Comparison of ENCODE assay signal across 9 cellular contexts in the genomic region with DNA sequence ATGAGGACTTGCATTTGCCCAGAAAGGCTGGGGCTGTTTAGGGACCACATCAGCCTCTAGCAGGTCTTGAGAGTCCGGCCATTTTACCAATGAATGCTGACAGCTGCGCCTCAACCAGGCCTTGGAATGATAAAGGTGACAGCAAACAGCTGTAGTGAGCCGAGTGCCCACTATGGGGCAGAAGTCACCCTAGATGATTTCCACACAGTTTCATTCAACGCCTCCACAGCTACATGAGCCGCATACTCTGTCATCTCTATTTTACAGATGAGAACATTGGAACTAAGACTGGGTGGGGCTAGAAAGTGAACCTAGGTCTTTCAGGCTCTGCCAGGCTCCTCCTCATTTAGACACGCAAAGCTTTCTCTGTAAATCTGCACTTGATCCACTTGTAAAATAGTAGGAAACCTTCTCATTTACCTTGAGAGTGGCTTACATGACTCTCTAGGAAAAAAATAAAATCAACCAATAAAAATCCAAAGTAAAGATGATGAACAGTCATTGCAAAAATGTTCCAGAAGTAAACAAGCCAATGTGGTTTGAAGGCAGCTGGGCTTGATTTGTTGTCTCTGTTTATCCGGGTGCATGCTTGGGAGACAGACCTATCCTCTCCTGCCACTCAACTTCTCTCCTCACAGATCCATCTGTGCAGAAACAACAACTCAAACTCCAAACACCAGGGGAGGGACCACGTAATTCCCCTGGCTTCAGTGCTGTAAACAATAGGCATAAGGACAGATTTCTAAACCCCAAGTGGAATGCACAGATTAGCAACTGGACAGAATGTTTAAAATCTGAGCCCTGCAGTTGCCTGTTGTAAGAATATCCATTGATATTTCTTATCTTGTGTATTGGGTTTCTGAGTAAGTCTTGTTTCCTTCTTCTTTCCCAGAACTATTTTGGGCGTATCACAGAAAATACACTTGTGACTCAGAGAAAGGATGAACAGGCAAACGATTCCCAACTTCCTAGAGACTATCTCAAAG. TPM values are rescaled to one million over a fixed set of nuclear protein-coding genes. Genes with fewer than 3 reads are reported as not detected.
DNase-seq lines count a peak whose midpoint lies in the region; ATAC-seq and TF ChIP-seq lines count a peak whose summit lies in the region.
"Had no signal": no experiment of that assay in that cellular context is flagged by ENCODE, and none has a peak within 500 bp of the region (broad histone marks: within the 10 kb centered on the region; RNA-seq: fewer than 3 reads in every experiment).

No MANE protein-coding gene starts in this region.

- ATAC-seq in HG02642 (IDR thresholded peaks at IDR 0.05; ENCODE audit: poor library complexity, unreplicated experiment) (peak; percentile 58), aorta (ENCODE audit: low FRiP score) (peak; percentile 59), GM19397 (IDR thresholded peaks at IDR 0.05; ENCODE audit: unreplicated experiment) (no peak)

- H3K4me3 Mint-ChIP-seq in activated T-cell treated with anti-CD3 and anti-CD28 coated beads, Interleukin-2, amount 50 U/mL, for 24 hours, result no peak overlapping the region
- H3K4me3 Mint-ChIP-seq: activated naive CD8-positive, alpha-beta T cell had no signal

- H3K36me3 ChIP-seq in osteoblast (ENCODE audit: insufficient read depth, low read length), result peaks cover 74% of the 10 kb centered on the region
- peaks cover 2 to 6% of the 10 kb centered on the region in 2 donors for H3K36me3 ChIP-seq in aorta (ENCODE audit: control insufficient read depth in 1 of 2, insufficient read depth in 2 of 2, low read length in 1 of 2)

- H2AFZ ChIP-seq in osteoblast (ENCODE audit: low read length), result no peak overlapping the region

- H3K4me3 ChIP-seq in foreskin fibroblast (ENCODE audit: low read depth in 1 of 2, low read length in 2 of 2) (no peak overlapping the region), osteoblast (ENCODE audit: insufficient read depth, low read length) (no peak overlapping the region), aorta (ENCODE audit: low read length in 2 of 2) (no peak overlapping the region)

- H3K27ac ChIP-seq in osteoblast (ENCODE audit: low read depth, low read length) (peak overlapping the region; percentile 62), aorta (ENCODE audit: low read depth in 1 of 2, low read length in 2 of 2) (no peak overlapping the region)

- TF ChIP-seq CTCF in foreskin fibroblast (IDR thresholded peaks at IDR 0.05; ENCODE audit: low read depth, low read length) (peak; percentile 52), osteoblast (IDR thresholded peaks at IDR 0.05; ENCODE audit: extremely low read depth, low read depth, low read length) (peak; percentile 73)

- H3K4me1 ChIP-seq in osteoblast (ENCODE audit: insufficient read depth, low read length) (peaks cover 26% of the 10 kb centered on the region), aorta (ENCODE audit: control insufficient read depth in 1 of 2, insufficient read depth in 2 of 2, low read length in 2 of 2) (peaks cover 0 to 5% of the 10 kb centered on the region in 2 donors)

- H3K27ac Mint-ChIP-seq in activated T-cell treated with anti-CD3 and anti-CD28 coated beads, Interleukin-2, amount 50 U/mL, for 24 hours, result no peak overlapping the region
- H3K27ac Mint-ChIP-seq: activated naive CD8-positive, alpha-beta T cell had no signal

- H3K9me3 Mint-ChIP-seq in activated T-cell treated with anti-CD3 and anti-CD28 coated beads, Interleukin-2, amount 50 U/mL, for 24 hours, result no peaks in the 10 kb centered on the region

- H4K20me1 ChIP-seq in osteoblast (ENCODE audit: insufficient read depth, low read length), result no peaks in the 10 kb centered on the region

- intact Hi-C loops in aorta (cut with DNase I), result loop anchor here (5.0 to 10.0 kb wide), 2 partner anchors 137 to 320 kb away; no protein-coding TSS in a partner anchor

- H3K9me3 ChIP-seq in osteoblast (ENCODE audit: low read depth, low read length) (no peaks in the 10 kb centered on the region), aorta (ENCODE audit: control insufficient read depth, low read length) (no peaks in the 10 kb centered on the region)

- WGBS in aorta, 2 donors, result 47 to 56% methylated on average over 10 of the region's 10 CpGs

- peak overlapping the region; percentile 28 for H3K4me2 ChIP-seq in osteoblast (ENCODE audit: insufficient read depth, low read length)

- peaks cover 26% of the 10 kb centered on the region for H3K27me3 Mint-ChIP-seq in activated T-cell treated with anti-CD3 and anti-CD28 coated beads, Interleukin-2, amount 50 U/mL, for 24 hours

- H3K79me2 ChIP-seq in osteoblast (ENCODE audit: insufficient read depth, low read length), result no peaks in the 10 kb centered on the region

- no peaks in the 10 kb centered on the region for H3K36me3 Mint-ChIP-seq in activated T-cell treated with anti-CD3 and anti-CD28 coated beads, Interleukin-2, amount 50 U/mL, for 24 hours (ENCODE audit: low read depth)
- H3K36me3 Mint-ChIP-seq: activated naive CD8-positive, alpha-beta T cell had no signal

- peak; percentile 69 for DNase-seq in ELF-1 (ENCODE audit: low read depth, low spot score)
- DNase-seq in NCI-H774 (lab: John Stamatoyannopoulos, UW), result peak; percentile 70
- DNase-seq in activated T-cell treated with anti-CD3 and anti-CD28 coated beads, Interleukin-2, amount 50 U/mL, for 24 hours, result peak; percentile 56
- DNase-seq in foreskin fibroblast, result peak; percentile 62 to 72
- peak; percentile 87 for DNase-seq in osteoblast (ENCODE audit: insufficient read length, low spot score, missing footprints)
- DNase-seq in aorta, result peak in 1 of 2 donors; percentile 68

- H3K4me1 Mint-ChIP-seq in activated T-cell treated with anti-CD3 and anti-CD28 coated beads, Interleukin-2, amount 50 U/mL, for 24 hours (ENCODE audit: low read depth), result peaks cover 13% of the 10 kb centered on the region

- H3K27me3 ChIP-seq in osteoblast (ENCODE audit: insufficient read depth, low read length) (no peaks in the 10 kb centered on the region), aorta (ENCODE audit: control insufficient read depth in 1 of 2, insufficient read depth in 2 of 2, low read length in 1 of 2) (no peaks in the 10 kb centered on the region)

RNA-seq across cellular contexts. Expression of a gene that starts 31.5 kb away (rescaled TPM):
- total RNA-seq in osteoblast (not detected in 2 replicates), aorta (not detected)
- polyA plus RNA-seq in aorta, result not detected
